ENCODE assay signal across 1 cellular context in the genomic region with DNA sequence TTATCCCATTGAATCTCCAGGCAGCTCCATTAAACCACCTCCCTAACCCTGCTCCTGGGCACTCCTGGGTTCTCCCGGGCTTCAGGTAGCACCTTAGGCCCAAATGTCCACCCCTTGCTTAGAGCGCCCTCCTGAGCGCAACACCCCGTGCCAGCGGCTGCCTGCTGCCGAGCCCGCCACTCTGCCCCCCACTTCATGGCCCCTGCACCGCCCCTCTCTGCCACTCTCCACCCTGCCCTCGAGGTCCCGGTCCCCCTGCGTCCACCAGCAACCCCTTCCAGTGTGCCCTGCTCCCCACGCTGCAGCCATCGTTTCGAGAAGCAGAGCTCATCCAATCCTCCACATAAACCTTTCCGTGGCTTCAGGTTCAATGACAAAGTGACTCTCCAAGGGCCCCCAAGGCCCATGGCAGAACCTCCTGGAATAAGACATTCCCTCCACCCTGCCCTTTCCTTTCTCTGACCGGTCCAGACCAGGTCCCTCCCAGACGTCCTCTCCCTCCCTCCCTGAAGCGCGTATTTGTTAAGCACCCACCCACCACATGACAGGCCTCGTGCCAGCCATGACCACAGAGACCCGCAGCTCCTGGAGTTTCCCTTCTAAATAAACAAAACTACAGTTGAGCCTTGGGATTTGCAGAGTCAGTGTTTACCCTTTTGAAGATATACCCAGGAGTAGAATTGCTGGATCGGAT.
TF ChIP-seq lines count a peak whose summit lies in the region.

No MANE protein-coding gene starts in this region.

TF ChIP-seq in HEK293, 187 proteins besides CTCF, POLR2A, EP300 and RAD21 (continued from another document and continues in another):
- TF ChIP-seq HOXD13 (CRISPR knock-in tag; IDR thresholded peaks at IDR 0.05; ENCODE audit: borderline replicate concordance) (no peak), ZNF354C (tag by site-specific recombination; IDR thresholded peaks at IDR 0.05; ENCODE audit: borderline replicate concordance, low read depth) (no peak), ZNF561 (tag by site-specific recombination; IDR thresholded peaks at IDR 0.05; ENCODE audit: borderline replicate concordance) (no peak), ZNF10 (tag by site-specific recombination; IDR thresholded peaks at IDR 0.05) (no peak), ZNF670 (tag by site-specific recombination; IDR thresholded peaks at IDR 0.05; ENCODE audit: low read depth) (no peak), ZNF544 (tag by site-specific recombination; IDR thresholded peaks at IDR 0.05) (no peak), ZBTB21 (tag by site-specific recombination; IDR thresholded peaks at IDR 0.05) (no peak), ZNF37A (tag by site-specific recombination; IDR thresholded peaks at IDR 0.05) (no peak), ZNF660 (tag by site-specific recombination; IDR thresholded peaks at IDR 0.05) (no peak), KLF1 (tag by site-specific recombination; IDR thresholded peaks at IDR 0.05) (peak; percentile 49), ZNF426 (tag by site-specific recombination; IDR thresholded peaks at IDR 0.05) (no peak), ZNF530 (tag by site-specific recombination; IDR thresholded peaks at IDR 0.05; ENCODE audit: low read depth) (no peak), ZFP41 (tag by site-specific recombination; IDR thresholded peaks at IDR 0.05; ENCODE audit: borderline replicate concordance) (no peak), ZNF596 (tag by site-specific recombination; IDR thresholded peaks at IDR 0.05) (no peak), ZNF837 (tag by site-specific recombination; IDR thresholded peaks at IDR 0.05) (no peak), ZNF621 (tag by site-specific recombination; IDR thresholded peaks at IDR 0.05) (no peak), ZEB2 (tag by site-specific recombination; IDR thresholded peaks at IDR 0.05) (no peak), MYNN (tag by site-specific recombination; IDR thresholded peaks at IDR 0.05; ENCODE audit: borderline replicate concordance) (no peak), ZNF274 (IDR thresholded peaks at IDR 0.05; ENCODE audit: low read length) (no peak), ZNF274 (tag by site-specific recombination; IDR thresholded peaks at IDR 0.05; ENCODE audit: borderline replicate concordance) (no peak), ZNF239 (tag by site-specific recombination; IDR thresholded peaks at IDR 0.05) (no peak), ZBTB48 (tag by site-specific recombination; IDR thresholded peaks at IDR 0.05) (no peak), FEZF1 (tag by site-specific recombination; IDR thresholded peaks at IDR 0.05) (no peak), ZNF549 (tag by site-specific recombination; IDR thresholded peaks at IDR 0.05) (no peak), ZNF2 (tag by site-specific recombination; IDR thresholded peaks at IDR 0.05) (no peak), ZNF473 (tag by site-specific recombination; IDR thresholded peaks at IDR 0.05) (no peak), SP2 (tag by site-specific recombination; IDR thresholded peaks at IDR 0.05) (peak; percentile 52), ZNF157 (tag by site-specific recombination; IDR thresholded peaks at IDR 0.05) (no peak), KLF9 (tag by site-specific recombination; IDR thresholded peaks at IDR 0.05; ENCODE audit: low read depth) (no peak), ZNF624 (tag by site-specific recombination; IDR thresholded peaks at IDR 0.05) (no peak), ZNF510 (tag by site-specific recombination; IDR thresholded peaks at IDR 0.05; ENCODE audit: insufficient replicate concordance) (no peak), OSR2 (tag by site-specific recombination; IDR thresholded peaks at IDR 0.05) (peak; percentile 80), SP7 (tag by site-specific recombination; IDR thresholded peaks at IDR 0.05) (no peak), ZBTB7A (tag by site-specific recombination; IDR thresholded peaks at IDR 0.05; ENCODE audit: low read depth) (no peak)
- TF ChIP-seq, protein P1, sequence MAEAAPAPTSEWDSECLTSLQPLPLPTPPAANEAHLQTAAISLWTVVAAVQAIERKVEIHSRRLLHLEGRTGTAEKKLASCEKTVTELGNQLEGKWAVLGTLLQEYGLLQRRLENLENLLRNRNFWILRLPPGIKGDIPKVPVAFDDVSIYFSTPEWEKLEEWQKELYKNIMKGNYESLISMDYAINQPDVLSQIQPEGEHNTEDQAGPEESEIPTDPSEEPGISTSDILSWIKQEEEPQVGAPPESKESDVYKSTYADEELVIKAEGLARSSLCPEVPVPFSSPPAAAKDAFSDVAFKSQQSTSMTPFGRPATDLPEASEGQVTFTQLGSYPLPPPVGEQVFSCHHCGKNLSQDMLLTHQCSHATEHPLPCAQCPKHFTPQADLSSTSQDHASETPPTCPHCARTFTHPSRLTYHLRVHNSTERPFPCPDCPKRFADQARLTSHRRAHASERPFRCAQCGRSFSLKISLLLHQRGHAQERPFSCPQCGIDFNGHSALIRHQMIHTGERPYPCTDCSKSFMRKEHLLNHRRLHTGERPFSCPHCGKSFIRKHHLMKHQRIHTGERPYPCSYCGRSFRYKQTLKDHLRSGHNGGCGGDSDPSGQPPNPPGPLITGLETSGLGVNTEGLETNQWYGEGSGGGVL (tag by site-specific recombination; IDR thresholded peaks at IDR 0.05): peak; percentile 21; the same call in 1 of the 2 replicates
- TF ChIP-seq, protein P2, sequence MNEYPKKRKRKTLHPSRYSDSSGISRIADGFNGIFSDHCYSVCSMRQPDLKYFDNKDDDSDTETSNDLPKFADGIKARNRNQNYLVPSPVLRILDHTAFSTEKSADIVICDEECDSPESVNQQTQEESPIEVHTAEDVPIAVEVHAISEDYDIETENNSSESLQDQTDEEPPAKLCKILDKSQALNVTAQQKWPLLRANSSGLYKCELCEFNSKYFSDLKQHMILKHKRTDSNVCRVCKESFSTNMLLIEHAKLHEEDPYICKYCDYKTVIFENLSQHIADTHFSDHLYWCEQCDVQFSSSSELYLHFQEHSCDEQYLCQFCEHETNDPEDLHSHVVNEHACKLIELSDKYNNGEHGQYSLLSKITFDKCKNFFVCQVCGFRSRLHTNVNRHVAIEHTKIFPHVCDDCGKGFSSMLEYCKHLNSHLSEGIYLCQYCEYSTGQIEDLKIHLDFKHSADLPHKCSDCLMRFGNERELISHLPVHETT (tag by site-specific recombination; IDR thresholded peaks at IDR 0.05): no peak
- TF ChIP-seq, protein P3, sequence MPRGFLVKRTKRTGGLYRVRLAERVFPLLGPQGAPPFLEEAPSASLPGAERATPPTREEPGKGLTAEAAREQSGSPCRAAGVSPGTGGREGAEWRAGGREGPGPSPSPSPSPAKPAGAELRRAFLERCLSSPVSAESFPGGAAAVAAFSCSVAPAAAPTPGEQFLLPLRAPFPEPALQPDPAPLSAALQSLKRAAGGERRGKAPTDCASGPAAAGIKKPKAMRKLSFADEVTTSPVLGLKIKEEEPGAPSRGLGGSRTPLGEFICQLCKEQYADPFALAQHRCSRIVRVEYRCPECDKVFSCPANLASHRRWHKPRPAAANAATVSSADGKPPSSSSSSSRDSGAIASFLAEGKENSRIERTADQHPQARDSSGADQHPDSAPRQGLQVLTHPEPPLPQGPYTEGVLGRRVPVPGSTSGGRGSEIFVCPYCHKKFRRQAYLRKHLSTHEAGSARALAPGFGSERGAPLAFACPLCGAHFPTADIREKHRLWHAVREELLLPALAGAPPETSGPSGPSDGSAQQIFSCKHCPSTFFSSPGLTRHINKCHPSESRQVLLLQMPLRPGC (tag by site-specific recombination; IDR thresholded peaks at IDR 0.05): no peak
- TF ChIP-seq, protein P4, sequence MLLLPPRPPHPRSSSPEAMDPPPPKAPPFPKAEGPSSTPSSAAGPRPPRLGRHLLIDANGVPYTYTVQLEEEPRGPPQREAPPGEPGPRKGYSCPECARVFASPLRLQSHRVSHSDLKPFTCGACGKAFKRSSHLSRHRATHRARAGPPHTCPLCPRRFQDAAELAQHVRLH (tag by site-specific recombination; IDR thresholded peaks at IDR 0.05): no peak
- TF ChIP-seq, protein P5, sequence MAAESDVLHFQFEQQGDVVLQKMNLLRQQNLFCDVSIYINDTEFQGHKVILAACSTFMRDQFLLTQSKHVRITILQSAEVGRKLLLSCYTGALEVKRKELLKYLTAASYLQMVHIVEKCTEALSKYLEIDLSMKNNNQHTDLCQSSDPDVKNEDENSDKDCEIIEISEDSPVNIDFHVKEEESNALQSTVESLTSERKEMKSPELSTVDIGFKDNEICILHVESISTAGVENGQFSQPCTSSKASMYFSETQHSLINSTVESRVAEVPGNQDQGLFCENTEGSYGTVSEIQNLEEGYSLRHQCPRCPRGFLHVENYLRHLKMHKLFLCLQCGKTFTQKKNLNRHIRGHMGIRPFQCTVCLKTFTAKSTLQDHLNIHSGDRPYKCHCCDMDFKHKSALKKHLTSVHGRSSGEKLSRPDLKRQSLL (tag by site-specific recombination; IDR thresholded peaks at IDR 0.05): no peak
- TF ChIP-seq, protein P6, sequence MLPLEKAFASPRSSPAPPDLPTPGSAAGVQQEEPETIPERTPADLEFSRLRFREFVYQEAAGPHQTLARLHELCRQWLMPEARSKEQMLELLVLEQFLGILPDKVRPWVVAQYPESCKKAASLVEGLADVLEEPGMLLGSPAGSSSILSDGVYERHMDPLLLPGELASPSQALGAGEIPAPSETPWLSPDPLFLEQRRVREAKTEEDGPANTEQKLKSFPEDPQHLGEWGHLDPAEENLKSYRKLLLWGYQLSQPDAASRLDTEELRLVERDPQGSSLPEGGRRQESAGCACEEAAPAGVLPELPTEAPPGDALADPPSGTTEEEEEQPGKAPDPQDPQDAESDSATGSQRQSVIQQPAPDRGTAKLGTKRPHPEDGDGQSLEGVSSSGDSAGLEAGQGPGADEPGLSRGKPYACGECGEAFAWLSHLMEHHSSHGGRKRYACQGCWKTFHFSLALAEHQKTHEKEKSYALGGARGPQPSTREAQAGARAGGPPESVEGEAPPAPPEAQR (tag by site-specific recombination; IDR thresholded peaks at IDR 0.05): no peak
- TF ChIP-seq, protein P7, sequence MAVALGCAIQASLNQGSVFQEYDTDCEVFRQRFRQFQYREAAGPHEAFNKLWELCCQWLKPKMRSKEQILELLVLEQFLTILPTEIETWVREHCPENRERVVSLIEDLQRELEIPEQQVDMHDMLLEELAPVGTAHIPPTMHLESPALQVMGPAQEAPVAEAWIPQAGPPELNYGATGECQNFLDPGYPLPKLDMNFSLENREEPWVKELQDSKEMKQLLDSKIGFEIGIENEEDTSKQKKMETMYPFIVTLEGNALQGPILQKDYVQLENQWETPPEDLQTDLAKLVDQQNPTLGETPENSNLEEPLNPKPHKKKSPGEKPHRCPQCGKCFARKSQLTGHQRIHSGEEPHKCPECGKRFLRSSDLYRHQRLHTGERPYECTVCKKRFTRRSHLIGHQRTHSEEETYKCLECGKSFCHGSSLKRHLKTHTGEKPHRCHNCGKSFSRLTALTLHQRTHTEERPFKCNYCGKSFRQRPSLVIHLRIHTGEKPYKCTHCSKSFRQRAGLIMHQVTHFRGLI (tag by site-specific recombination; IDR thresholded peaks at IDR 0.05): no peak
- TF ChIP-seq, protein P8, sequence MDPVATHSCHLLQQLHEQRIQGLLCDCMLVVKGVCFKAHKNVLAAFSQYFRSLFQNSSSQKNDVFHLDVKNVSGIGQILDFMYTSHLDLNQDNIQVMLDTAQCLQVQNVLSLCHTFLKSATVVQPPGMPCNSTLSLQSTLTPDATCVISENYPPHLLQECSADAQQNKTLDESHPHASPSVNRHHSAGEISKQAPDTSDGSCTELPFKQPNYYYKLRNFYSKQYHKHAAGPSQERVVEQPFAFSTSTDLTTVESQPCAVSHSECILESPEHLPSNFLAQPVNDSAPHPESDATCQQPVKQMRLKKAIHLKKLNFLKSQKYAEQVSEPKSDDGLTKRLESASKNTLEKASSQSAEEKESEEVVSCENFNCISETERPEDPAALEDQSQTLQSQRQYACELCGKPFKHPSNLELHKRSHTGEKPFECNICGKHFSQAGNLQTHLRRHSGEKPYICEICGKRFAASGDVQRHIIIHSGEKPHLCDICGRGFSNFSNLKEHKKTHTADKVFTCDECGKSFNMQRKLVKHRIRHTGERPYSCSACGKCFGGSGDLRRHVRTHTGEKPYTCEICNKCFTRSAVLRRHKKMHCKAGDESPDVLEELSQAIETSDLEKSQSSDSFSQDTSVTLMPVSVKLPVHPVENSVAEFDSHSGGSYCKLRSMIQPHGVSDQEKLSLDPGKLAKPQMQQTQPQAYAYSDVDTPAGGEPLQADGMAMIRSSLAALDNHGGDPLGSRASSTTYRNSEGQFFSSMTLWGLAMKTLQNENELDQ (tag by site-specific recombination; IDR thresholded peaks at IDR 0.05; ENCODE audit: low read depth): no peak
- TF ChIP-seq, protein P9, sequence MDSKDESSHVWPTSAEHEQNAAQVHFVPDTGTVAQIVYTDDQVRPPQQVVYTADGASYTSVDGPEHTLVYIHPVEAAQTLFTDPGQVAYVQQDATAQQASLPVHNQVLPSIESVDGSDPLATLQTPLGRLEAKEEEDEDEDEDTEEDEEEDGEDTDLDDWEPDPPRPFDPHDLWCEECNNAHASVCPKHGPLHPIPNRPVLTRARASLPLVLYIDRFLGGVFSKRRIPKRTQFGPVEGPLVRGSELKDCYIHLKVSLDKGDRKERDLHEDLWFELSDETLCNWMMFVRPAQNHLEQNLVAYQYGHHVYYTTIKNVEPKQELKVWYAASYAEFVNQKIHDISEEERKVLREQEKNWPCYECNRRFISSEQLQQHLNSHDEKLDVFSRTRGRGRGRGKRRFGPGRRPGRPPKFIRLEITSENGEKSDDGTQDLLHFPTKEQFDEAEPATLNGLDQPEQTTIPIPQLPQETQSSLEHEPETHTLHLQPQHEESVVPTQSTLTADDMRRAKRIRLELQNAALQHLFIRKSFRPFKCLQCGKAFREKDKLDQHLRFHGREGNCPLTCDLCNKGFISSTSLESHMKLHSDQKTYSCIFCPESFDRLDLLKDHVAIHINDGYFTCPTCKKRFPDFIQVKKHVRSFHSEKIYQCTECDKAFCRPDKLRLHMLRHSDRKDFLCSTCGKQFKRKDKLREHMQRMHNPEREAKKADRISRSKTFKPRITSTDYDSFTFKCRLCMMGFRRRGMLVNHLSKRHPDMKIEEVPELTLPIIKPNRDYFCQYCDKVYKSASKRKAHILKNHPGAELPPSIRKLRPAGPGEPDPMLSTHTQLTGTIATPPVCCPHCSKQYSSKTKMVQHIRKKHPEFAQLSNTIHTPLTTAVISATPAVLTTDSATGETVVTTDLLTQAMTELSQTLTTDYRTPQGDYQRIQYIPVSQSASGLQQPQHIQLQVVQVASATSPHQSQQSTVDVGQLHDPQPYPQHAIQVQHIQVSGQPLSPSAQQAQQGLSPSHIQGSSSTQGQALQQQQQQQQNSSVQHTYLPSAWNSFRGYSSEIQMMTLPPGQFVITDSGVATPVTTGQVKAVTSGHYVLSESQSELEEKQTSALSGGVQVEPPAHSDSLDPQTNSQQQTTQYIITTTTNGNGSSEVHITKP (tag by site-specific recombination; IDR thresholded peaks at IDR 0.05): 0 out of 2 replicates have a peak, but pooled peaks have one; percentile 11
- TF ChIP-seq, protein P10, sequence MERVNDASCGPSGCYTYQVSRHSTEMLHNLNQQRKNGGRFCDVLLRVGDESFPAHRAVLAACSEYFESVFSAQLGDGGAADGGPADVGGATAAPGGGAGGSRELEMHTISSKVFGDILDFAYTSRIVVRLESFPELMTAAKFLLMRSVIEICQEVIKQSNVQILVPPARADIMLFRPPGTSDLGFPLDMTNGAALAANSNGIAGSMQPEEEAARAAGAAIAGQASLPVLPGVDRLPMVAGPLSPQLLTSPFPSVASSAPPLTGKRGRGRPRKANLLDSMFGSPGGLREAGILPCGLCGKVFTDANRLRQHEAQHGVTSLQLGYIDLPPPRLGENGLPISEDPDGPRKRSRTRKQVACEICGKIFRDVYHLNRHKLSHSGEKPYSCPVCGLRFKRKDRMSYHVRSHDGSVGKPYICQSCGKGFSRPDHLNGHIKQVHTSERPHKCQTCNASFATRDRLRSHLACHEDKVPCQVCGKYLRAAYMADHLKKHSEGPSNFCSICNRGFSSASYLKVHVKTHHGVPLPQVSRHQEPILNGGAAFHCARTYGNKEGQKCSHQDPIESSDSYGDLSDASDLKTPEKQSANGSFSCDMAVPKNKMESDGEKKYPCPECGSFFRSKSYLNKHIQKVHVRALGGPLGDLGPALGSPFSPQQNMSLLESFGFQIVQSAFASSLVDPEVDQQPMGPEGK (tag by site-specific recombination; IDR thresholded peaks at IDR 0.05): 0 out of 2 replicates have a peak, but pooled peaks have one; percentile 48
